9 cellular contexts compared by ENCODE assay signal in genomic region chr2:96156926-96157648, GRCh38. TPM values are rescaled to one million over a fixed set of nuclear protein-coding genes. Genes with fewer than 3 reads are reported as not detected.
A peak's percentile ranks its signal among the peaks of the same experiment; 100 is the strongest.
DNase-seq lines count a peak whose midpoint lies in the region; ATAC-seq and TF ChIP-seq lines count a peak whose summit lies in the region.
"Had no signal": no experiment of that assay in that cellular context is flagged by ENCODE, and none has a peak within 500 bp of the region (broad histone marks: within the 10 kb centered on the region; RNA-seq: fewer than 3 reads in every experiment).

No MANE protein-coding gene starts in this region.

- H3K79me1 ChIP-seq in mesenchymal stem cell (replicated peaks; ENCODE audit: low read length, poor library complexity, severe bottlenecking) = no peaks in the 10 kb centered on the region

- no peak for DNase-seq in effector memory CD4-positive, alpha-beta T cell
- DNase-seq in stomach = no peak
- no peak for DNase-seq in mesenchymal stem cell
- DNase-seq in body of pancreas = no peak
- no peak for DNase-seq in amygdala (lab: John Stamatoyannopoulos, UW)
- DNase-seq: NK-92 treated with Interleukin-12 subunit alpha and Interleukin-12 subunit beta, amount 100 ng/mL, for 24 hours had no signal

- H2BK5ac ChIP-seq in mesenchymal stem cell (ENCODE audit: low read depth, low read length, poor library complexity, severe bottlenecking) = no peak overlapping the region

- no peak for TF ChIP-seq CTCF in GM12875 (IDR thresholded peaks at IDR 0.05; ENCODE audit: borderline replicate concordance, insufficient read depth, low read depth, low read length)
- no peak for TF ChIP-seq CTCF in stomach (IDR thresholded peaks at IDR 0.05)
- no peak for TF ChIP-seq CTCF in body of pancreas (IDR thresholded peaks at IDR 0.05)

- H3K4me3 ChIP-seq in GM12875 (ENCODE audit: low read depth, low read length) (peak overlapping the region; percentile 27), stomach (no peak overlapping the region), mesenchymal stem cell (ENCODE audit: insufficient read depth in 1 of 2, low read depth in 1 of 2, low read length in 2 of 2) (peak overlapping the region in 1 of 2 experiments; percentile 27), body of pancreas (no peak overlapping the region)
- H3K4me3 ChIP-seq in effector memory CD4-positive, alpha-beta T cell (ENCODE audit: insufficient read depth, low read depth, low read length, poor library complexity, severe bottlenecking) = peak overlapping the region; percentile 7

- H3K14ac ChIP-seq in mesenchymal stem cell (ENCODE audit: low read length in 2 of 2) = no peak overlapping the region

- H3K27ac ChIP-seq in effector memory CD4-positive, alpha-beta T cell (ENCODE audit: insufficient read depth, low read length, poor library complexity, severe bottlenecking) = peak overlapping the region; percentile 7
- no peak overlapping the region for H3K27ac ChIP-seq in stomach
- no peak overlapping the region for H3K27ac ChIP-seq in mesenchymal stem cell (ENCODE audit: low read length, poor library complexity, severe bottlenecking)
- H3K27ac ChIP-seq in body of pancreas = no peak overlapping the region

- H3K36me3 ChIP-seq in effector memory CD4-positive, alpha-beta T cell (ENCODE audit: control insufficient read depth, insufficient read depth, low read length) = no peaks in the 10 kb centered on the region
- H3K36me3 ChIP-seq in stomach = no peaks in the 10 kb centered on the region
- no peaks in the 10 kb centered on the region for H3K36me3 ChIP-seq in mesenchymal stem cell (ENCODE audit: control insufficient read depth in 1 of 2, insufficient read depth in 2 of 2, low read depth in 1 of 2, low read length in 2 of 2)
- no peaks in the 10 kb centered on the region for H3K36me3 ChIP-seq in body of pancreas (replicated peaks in 1 of 2; ENCODE audit: insufficient read depth in 1 of 2, low read depth in 2 of 2)

- no peak overlapping the region for H3K23ac ChIP-seq in mesenchymal stem cell (ENCODE audit: low read length in 2 of 2)

- H4K91ac ChIP-seq in mesenchymal stem cell (ENCODE audit: low read length) = no peak overlapping the region

- TF ChIP-seq POLR2A in stomach (IDR thresholded peaks at IDR 0.05) (no peak), body of pancreas (IDR thresholded peaks at IDR 0.05) (no peak)

- no peak overlapping the region for H2BK120ac ChIP-seq in mesenchymal stem cell (ENCODE audit: low read depth, low read length)

- no peak overlapping the region for H2AFZ ChIP-seq in mesenchymal stem cell (ENCODE audit: low read depth, low read length)

- no peaks in the 10 kb centered on the region for H3K27me3 ChIP-seq in effector memory CD4-positive, alpha-beta T cell (replicated peaks; ENCODE audit: control insufficient read depth, insufficient read depth, low read length, poor library complexity, severe bottlenecking)
- H3K27me3 ChIP-seq in stomach = peaks cover 0 to 32% (median 0%) of the 10 kb centered on the region in 3 donors
- peaks cover 0 to 37% of the 10 kb centered on the region in 2 experiments for H3K27me3 ChIP-seq in mesenchymal stem cell (ENCODE audit: control insufficient read depth in 1 of 2, insufficient read depth in 1 of 2, low read length in 2 of 2)
- no peaks in the 10 kb centered on the region for H3K27me3 ChIP-seq in body of pancreas

- no peak overlapping the region for H3K4ac ChIP-seq in mesenchymal stem cell (ENCODE audit: low read depth in 1 of 2, low read length in 2 of 2)

- H3K4me1 ChIP-seq in effector memory CD4-positive, alpha-beta T cell (ENCODE audit: control insufficient read depth, insufficient read depth, low read length, poor library complexity, severe bottlenecking) = peaks cover 28% of the 10 kb centered on the region
- no peaks in the 10 kb centered on the region for H3K4me1 ChIP-seq in stomach
- H3K4me1 ChIP-seq in mesenchymal stem cell (ENCODE audit: control insufficient read depth, insufficient read depth, low read depth, low read length) = peaks cover 13% of the 10 kb centered on the region
- no peaks in the 10 kb centered on the region for H3K4me1 ChIP-seq in body of pancreas

- H4K8ac ChIP-seq in mesenchymal stem cell (ENCODE audit: low read length) = no peak overlapping the region

- no peaks in the 10 kb centered on the region for H3K9me3 ChIP-seq in effector memory CD4-positive, alpha-beta T cell (ENCODE audit: control insufficient read depth, low read length)
- H3K9me3 ChIP-seq in stomach = peaks cover 0 to 5% (median 3%) of the 10 kb centered on the region in 4 donors
- peaks cover 6% of the 10 kb centered on the region for H3K9me3 ChIP-seq in mesenchymal stem cell (ENCODE audit: control insufficient read depth, low read length)
- H3K9me3 ChIP-seq in body of pancreas = no peaks in the 10 kb centered on the region

- no peak for TF ChIP-seq EP300 in stomach (IDR thresholded peaks at IDR 0.05)

- intact Hi-C loops in stomach (cut with DNase I; ENCODE audit: low total_unique reads) = no loop called here
- intact Hi-C loops in body of pancreas (cut with DNase I) = no loop called here

- no peak overlapping the region for H3K18ac ChIP-seq in mesenchymal stem cell (ENCODE audit: low read depth in 1 of 2, low read length in 2 of 2)

- no peak overlapping the region for H3K9ac ChIP-seq in mesenchymal stem cell (ENCODE audit: low read length)

- H2AK5ac ChIP-seq in mesenchymal stem cell (ENCODE audit: low read length, severe bottlenecking) = no peak overlapping the region

- no peak overlapping the region for H2BK15ac ChIP-seq in mesenchymal stem cell (ENCODE audit: low read depth, poor library complexity, severe bottlenecking)

- WGBS in stomach, 5 donors = 88 to 91% (median 90%) methylated on average over 5 of the region's 5 CpGs
- WGBS in mesenchymal stem cell = 89% methylated on average over 5 of the region's 5 CpGs
- 86 to 93% methylated on average over 1 to 5 of the region's 5 CpGs for WGBS in body of pancreas, 2 donors

- ATAC-seq in GM19467 (IDR thresholded peaks at IDR 0.05; ENCODE audit: unreplicated experiment) (peak; percentile 39), HG03378 (IDR thresholded peaks at IDR 0.05; ENCODE audit: unreplicated experiment) (peak; percentile 34), body of pancreas (no peak)

- H3K4me2 ChIP-seq in mesenchymal stem cell (ENCODE audit: low read length, poor library complexity, severe bottlenecking) = no peak overlapping the region

- no peak overlapping the region for H2BK12ac ChIP-seq in mesenchymal stem cell (ENCODE audit: low read length in 2 of 2)

RNA-seq across cellular contexts. Expression of gene DUSP2, which starts 11.8 kb away (rescaled TPM):
- total RNA-seq in stomach (1 to 10 TPM; 4.0 to 9.4 (median 8.1) TPM), body of pancreas (1 to 10 TPM; 6.0 to 9.2 TPM)
- 1 to 10 TPM; 3.6 to 6.1 (median 4.7) TPM for polyA plus RNA-seq in stomach
- 0.08 TPM for polyA plus RNA-seq in mesenchymal stem cell (2013, experiment 1 of 2)
- 0.11 TPM for polyA plus RNA-seq in mesenchymal stem cell (2013, experiment 2 of 2)

RNA-seq across cellular contexts. Expression of gene ASTL, which starts 18.8 kb away (rescaled TPM):
- total RNA-seq in stomach = not detected
- under 1 TPM in 1 of 3 donors, not detected in 2; 0.08 TPM for polyA plus RNA-seq in stomach
- polyA plus RNA-seq in mesenchymal stem cell (2013, experiment 1 of 2) = not detected
- polyA plus RNA-seq in mesenchymal stem cell (2013, experiment 2 of 2) = not detected
- total RNA-seq in body of pancreas = not detected

RNA-seq across cellular contexts. Expression of gene ADRA2B, which starts 40.7 kb away (rescaled TPM):
- total RNA-seq in stomach (1 to 10 TPM in 2 of 5 donors, under 1 TPM in 1, not detected in 2; 0.43 to 2.9 (median 2.0) TPM), body of pancreas (under 1 TPM; under 0.01 to 0.26 TPM)
- polyA plus RNA-seq in stomach = under 1 TPM; 0.15 to 0.45 (median 0.19) TPM
- not detected for polyA plus RNA-seq in mesenchymal stem cell (2013, experiment 1 of 2)
- polyA plus RNA-seq in mesenchymal stem cell (2013, experiment 2 of 2) = 0.01 TPM

RNA-seq across cellular contexts. Expression of gene STARD7, which starts 51.5 kb away (rescaled TPM):
- total RNA-seq in stomach = 100 to 1,000 TPM in 2 of 5 donors, 10 to 100 TPM in 3; 30.3 to 165 (median 87.5) TPM
- polyA plus RNA-seq in stomach = 10 to 100 TPM; 34.6 to 46.4 (median 43.1) TPM
- 43.7 TPM for polyA plus RNA-seq in mesenchymal stem cell (2013, experiment 1 of 2)
- polyA plus RNA-seq in mesenchymal stem cell (2013, experiment 2 of 2) = 44.3 TPM
- total RNA-seq in body of pancreas = 10 to 100 TPM; 68.5 to 91.3 TPM

Comparison
In these comparisons a context has a peak if more than half of its experiments do, and no peak if none do; other contexts are left out.
1. H3K4me3 ChIP-seq: peak in GM12875 (single experiment) and effector memory CD4-positive, alpha-beta T cell (single experiment); none in stomach (0 of 4) and body of pancreas (0 of 2).